Comparison of ENCODE assay signal across 9 cellular contexts in genomic region chr2:176931588-176932563, GRCh38.
DNase-seq lines count a peak whose midpoint lies in the region; ATAC-seq and TF ChIP-seq lines count a peak whose summit lies in the region.
"Had no signal": no experiment of that assay in that cellular context is flagged by ENCODE, and none has a peak within 500 bp of the region (broad histone marks: within the 10 kb centered on the region; RNA-seq: fewer than 3 reads in every experiment).

No MANE protein-coding gene starts in this region.

- H3K27ac Mint-ChIP-seq in immature natural killer cell (peak overlapping the region; percentile 84 to 98 (median 93)), WTC11 (no peak overlapping the region)

- no peak overlapping the region for H3K27ac ChIP-seq in RWPE1
- H3K27ac ChIP-seq: SJSA1 had no signal

- ATAC-seq in GM19035 (IDR thresholded peaks at IDR 0.05; ENCODE audit: unreplicated experiment) (peak; percentile 97), HG03064 (IDR thresholded peaks at IDR 0.05; ENCODE audit: low read depth, unreplicated experiment) (peak; percentile 98), WTC11 (no peak)

- H3K4me3 Mint-ChIP-seq in immature natural killer cell (peak overlapping the region; percentile 53 to 92 (median 76)), WTC11 (no peak overlapping the region)

- H3K27me3 Mint-ChIP-seq in immature natural killer cell (ENCODE audit: low read depth in 3 of 3) (peaks cover 2% of the 10 kb centered on the region in 3 donors), WTC11 (ENCODE audit: low read depth) (no peaks in the 10 kb centered on the region)

- DNase-seq in DMS79 (lab: John Stamatoyannopoulos, UW) (peak; percentile 3), RWPE1 (ENCODE audit: low spot score) (peak; percentile 75), immature natural killer cell (peak; percentile 67 to 78 (median 71)), NCI-H187 (lab: John Stamatoyannopoulos, UW) (no peak), medulla oblongata (ENCODE audit: extremely low spot score) (no peak), WTC11 (ENCODE audit: low spot score) (no peak)

- H3K36me3 Mint-ChIP-seq in immature natural killer cell (no peaks in the 10 kb centered on the region), WTC11 (0 out of 2 replicates have a peak, but pooled peaks cover 3% of the 10 kb centered on the region)

- H3K4me1 Mint-ChIP-seq in immature natural killer cell = peaks cover 23 to 26% of the 10 kb centered on the region in 2 donors
- H3K4me1 Mint-ChIP-seq in WTC11 = peaks cover 5% of the 10 kb centered on the region

- TF ChIP-seq CTCF in RWPE1 (conservative IDR thresholded peaks at IDR 0.05; ENCODE audit: low read depth) (no peak), WTC11 (IDR thresholded peaks at IDR 0.05) (no peak)

- H3K9me3 Mint-ChIP-seq in immature natural killer cell = no peaks in the 10 kb centered on the region
- H3K9me3 Mint-ChIP-seq in WTC11 = peaks cover 12% of the 10 kb centered on the region

- CTCF ChIA-PET in RWPE1 (lab: Yijun Ruan, JAX) (interaction anchor here (0.7 to 1.9 kb wide), 2 partner anchors 12 to 217 kb away, joined by 3 to 6 read pairs; no protein-coding TSS in a partner anchor), WTC11 (lab: Charles Lee) (no interaction called here)

- POLR2A ChIA-PET in RWPE1 (lab: Yijun Ruan, JAX; ENCODE audit: low non-redundant PET) = no interaction called here
- POLR2A ChIA-PET in WTC11 (lab: Charles Lee) = no interaction called here

TF ChIP-seq in WTC11, 78 proteins besides CTCF, POLR2A, EP300 and RAD21:
- TF ChIP-seq MAX (CRISPR knock-in tag; IDR thresholded peaks at IDR 0.05) = no peak
- no peak for TF ChIP-seq ZNF317 (CRISPR knock-in tag; IDR thresholded peaks at IDR 0.05; ENCODE audit: borderline replicate concordance, low read depth)
- no peak for TF ChIP-seq ZNF232 (CRISPR knock-in tag; IDR thresholded peaks at IDR 0.05)
- no peak for TF ChIP-seq TEAD4 (CRISPR knock-in tag; IDR thresholded peaks at IDR 0.05)
- no peak for TF ChIP-seq FOXP4 (CRISPR knock-in tag; IDR thresholded peaks at IDR 0.05)
- no peak for TF ChIP-seq RELA (CRISPR knock-in tag; IDR thresholded peaks at IDR 0.05; ENCODE audit: borderline replicate concordance)
- TF ChIP-seq ZNF416 (CRISPR knock-in tag; IDR thresholded peaks at IDR 0.05) = no peak
- TF ChIP-seq ATF6 (CRISPR knock-in tag; IDR thresholded peaks at IDR 0.05) = no peak
- TF ChIP-seq MXD4 (CRISPR knock-in tag; IDR thresholded peaks at IDR 0.05; ENCODE audit: borderline replicate concordance) = no peak
- TF ChIP-seq ERG (CRISPR knock-in tag; IDR thresholded peaks at IDR 0.05) = no peak
- no peak for TF ChIP-seq ZSCAN18 (CRISPR knock-in tag; IDR thresholded peaks at IDR 0.05)

Comparison
In these comparisons a context has a peak if more than half of its experiments do, and no peak if none do; other contexts are left out.
1. DNase-seq: peak in DMS79 (single experiment), RWPE1 (single experiment) and immature natural killer cell (3 of 3); none in NCI-H187 (0 of 2), medulla oblongata (single experiment) and WTC11 (single experiment).